In the genomic region with DNA sequence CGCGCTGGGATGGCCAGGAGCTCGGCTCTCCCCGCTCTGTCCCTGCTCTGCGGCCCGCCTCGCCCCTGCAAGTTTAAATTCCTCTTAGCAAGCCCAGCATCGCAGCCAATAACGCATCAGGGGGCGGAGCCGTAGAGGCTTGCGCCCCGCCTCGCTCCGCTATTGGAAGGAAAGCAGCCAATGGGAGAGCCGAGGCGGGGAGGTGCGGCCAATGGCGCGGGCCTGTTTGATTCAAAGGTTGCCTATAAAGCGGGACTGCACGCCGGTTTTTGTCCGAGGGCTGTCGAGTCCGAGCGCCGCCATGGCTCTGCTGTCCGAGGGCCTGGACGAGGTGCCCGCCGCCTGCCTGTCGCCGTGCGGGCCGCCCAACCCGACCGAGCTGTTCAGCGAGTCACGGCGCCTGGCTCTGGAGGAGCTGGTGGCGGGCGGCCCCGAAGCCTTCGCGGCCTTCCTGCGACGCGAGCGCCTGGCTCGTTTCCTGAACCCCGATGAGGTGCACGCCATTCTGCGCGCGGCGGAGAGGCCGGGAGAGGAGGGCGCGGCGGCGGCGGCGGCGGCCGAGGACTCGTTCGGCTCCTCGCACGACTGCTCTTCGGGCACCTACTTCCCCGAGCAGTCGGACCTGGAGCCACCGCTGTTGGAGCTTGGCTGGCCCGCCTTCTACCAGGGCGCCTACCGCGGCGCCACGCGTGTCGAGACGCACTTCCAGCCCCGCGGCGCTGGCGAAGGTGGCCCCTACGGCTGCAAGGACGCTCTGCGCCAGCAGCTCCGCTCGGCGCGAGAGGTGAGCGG, we compare ENCODE assay signal across 8 cellular contexts. TPM values are rescaled to one million over a fixed set of nuclear protein-coding genes. Genes with fewer than 3 reads are reported as not detected.
A peak's percentile ranks its signal among the peaks of the same experiment; 100 is the strongest.
DNase-seq lines count a peak whose midpoint lies in the region; ATAC-seq and TF ChIP-seq lines count a peak whose summit lies in the region.

A gene with protein sequence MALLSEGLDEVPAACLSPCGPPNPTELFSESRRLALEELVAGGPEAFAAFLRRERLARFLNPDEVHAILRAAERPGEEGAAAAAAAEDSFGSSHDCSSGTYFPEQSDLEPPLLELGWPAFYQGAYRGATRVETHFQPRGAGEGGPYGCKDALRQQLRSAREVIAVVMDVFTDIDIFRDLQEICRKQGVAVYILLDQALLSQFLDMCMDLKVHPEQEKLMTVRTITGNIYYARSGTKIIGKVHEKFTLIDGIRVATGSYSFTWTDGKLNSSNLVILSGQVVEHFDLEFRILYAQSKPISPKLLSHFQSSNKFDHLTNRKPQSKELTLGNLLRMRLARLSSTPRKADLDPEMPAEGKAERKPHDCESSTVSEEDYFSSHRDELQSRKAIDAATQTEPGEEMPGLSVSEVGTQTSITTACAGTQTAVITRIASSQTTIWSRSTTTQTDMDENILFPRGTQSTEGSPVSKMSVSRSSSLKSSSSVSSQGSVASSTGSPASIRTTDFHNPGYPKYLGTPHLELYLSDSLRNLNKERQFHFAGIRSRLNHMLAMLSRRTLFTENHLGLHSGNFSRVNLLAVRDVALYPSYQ (plus strand): TSS at position 276 of the 792 bp plus-strand sequence. CDS start 26 bp downstream, at position 302.

- H3K36me3 ChIP-seq in muscle layer of duodenum (ENCODE audit: control insufficient read depth in 1 of 2, insufficient read depth in 2 of 2, low read length in 2 of 2): no peaks in the 10 kb centered on the region

- no peaks in the 10 kb centered on the region for H3K27me3 ChIP-seq in muscle layer of duodenum (ENCODE audit: low read depth, low read length)

- ATAC-seq in GM21737 (IDR thresholded peaks at IDR 0.05; ENCODE audit: unreplicated experiment): peak; percentile 89
- peak; percentile 94 for ATAC-seq in esophagus mucosa

- no peaks in the 10 kb centered on the region for H3K9me3 ChIP-seq in muscle layer of duodenum (ENCODE audit: control insufficient read depth in 1 of 2, low read length in 2 of 2)

- peak within 1 kb of the TSS; percentile 83 for H3K27ac ChIP-seq in muscle layer of duodenum (ENCODE audit: low read length)

- peaks cover 0 to 9% of the 10 kb centered on the region in 2 donors for H3K4me1 ChIP-seq in muscle layer of duodenum (ENCODE audit: control insufficient read depth in 1 of 2, insufficient read depth in 2 of 2, low read length in 2 of 2)

- peak within 1 kb of the TSS; percentile 71 to 94 for H3K4me3 ChIP-seq in muscle layer of duodenum (ENCODE audit: low read depth in 1 of 2, low read length in 2 of 2)

- peak; percentile 73 for DNase-seq in DMS79 (lab: John Stamatoyannopoulos, UW)
- DNase-seq in KG1 (lab: John Stamatoyannopoulos, UW): peak; percentile 95
- peak; percentile 95 for DNase-seq in activated T-cell treated with anti-CD3 and anti-CD28 coated beads, Interleukin-2, amount 50 U/mL, for 1 hour
- DNase-seq in stimulated activated CD8-positive, alpha-beta memory T cell treated with anti-CD3 and anti-CD28 coated beads, Interleukin-7, amount 100 ng/mL, for 24 hours (ENCODE audit: low read depth): peak; percentile 87

TF ChIP-seq in PFSK-1, 5 proteins besides CTCF, POLR2A, EP300 and RAD21:
- TF ChIP-seq SIN3A (IDR thresholded peaks at IDR 0.05; ENCODE audit: borderline replicate concordance, insufficient read depth, low read length) (peak; percentile 89), FOXP2 (optimal IDR thresholded peaks at IDR 0.05; ENCODE audit: borderline replicate concordance, extremely low read depth, extremely low read length, insufficient read depth) (peak; percentile 48), POLR2AphosphoS5 (IDR thresholded peaks at IDR 0.05; ENCODE audit: low read depth, low read length) (peak; percentile 96), TAF1 (IDR thresholded peaks at IDR 0.05; ENCODE audit: borderline replicate concordance, insufficient read depth, low read length) (peak; percentile 87)
- TF ChIP-seq, protein P1, sequence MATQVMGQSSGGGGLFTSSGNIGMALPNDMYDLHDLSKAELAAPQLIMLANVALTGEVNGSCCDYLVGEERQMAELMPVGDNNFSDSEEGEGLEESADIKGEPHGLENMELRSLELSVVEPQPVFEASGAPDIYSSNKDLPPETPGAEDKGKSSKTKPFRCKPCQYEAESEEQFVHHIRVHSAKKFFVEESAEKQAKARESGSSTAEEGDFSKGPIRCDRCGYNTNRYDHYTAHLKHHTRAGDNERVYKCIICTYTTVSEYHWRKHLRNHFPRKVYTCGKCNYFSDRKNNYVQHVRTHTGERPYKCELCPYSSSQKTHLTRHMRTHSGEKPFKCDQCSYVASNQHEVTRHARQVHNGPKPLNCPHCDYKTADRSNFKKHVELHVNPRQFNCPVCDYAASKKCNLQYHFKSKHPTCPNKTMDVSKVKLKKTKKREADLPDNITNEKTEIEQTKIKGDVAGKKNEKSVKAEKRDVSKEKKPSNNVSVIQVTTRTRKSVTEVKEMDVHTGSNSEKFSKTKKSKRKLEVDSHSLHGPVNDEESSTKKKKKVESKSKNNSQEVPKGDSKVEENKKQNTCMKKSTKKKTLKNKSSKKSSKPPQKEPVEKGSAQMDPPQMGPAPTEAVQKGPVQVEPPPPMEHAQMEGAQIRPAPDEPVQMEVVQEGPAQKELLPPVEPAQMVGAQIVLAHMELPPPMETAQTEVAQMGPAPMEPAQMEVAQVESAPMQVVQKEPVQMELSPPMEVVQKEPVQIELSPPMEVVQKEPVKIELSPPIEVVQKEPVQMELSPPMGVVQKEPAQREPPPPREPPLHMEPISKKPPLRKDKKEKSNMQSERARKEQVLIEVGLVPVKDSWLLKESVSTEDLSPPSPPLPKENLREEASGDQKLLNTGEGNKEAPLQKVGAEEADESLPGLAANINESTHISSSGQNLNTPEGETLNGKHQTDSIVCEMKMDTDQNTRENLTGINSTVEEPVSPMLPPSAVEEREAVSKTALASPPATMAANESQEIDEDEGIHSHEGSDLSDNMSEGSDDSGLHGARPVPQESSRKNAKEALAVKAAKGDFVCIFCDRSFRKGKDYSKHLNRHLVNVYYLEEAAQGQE (IDR thresholded peaks at IDR 0.05; ENCODE audit: insufficient read depth in 1 of 2, low read depth in 2 of 2, low read length in 2 of 2): 0 out of 4 replicates have a peak, but pooled peaks of 1 of the 2 experiments have one; percentile 26
TF ChIP-seq in PFSK-1: peak in this region for 5.

RNA-seq across cellular contexts. Expression of the gene that starts here (rescaled TPM):
- polyA plus RNA-seq in PFSK-1 (2012; ENCODE audit: insufficient read length, low read depth): 12.0 TPM
- total RNA-seq in esophagus mucosa: 67.0 TPM

Comparison
In these comparisons a context has a peak if more than half of its experiments do, and no peak if none do; other contexts are left out.
1. Peak in every context shown above with its lines: DNase-seq, ATAC-seq, H3K4me3 ChIP-seq and H3K27ac ChIP-seq.